In the genomic region with DNA sequence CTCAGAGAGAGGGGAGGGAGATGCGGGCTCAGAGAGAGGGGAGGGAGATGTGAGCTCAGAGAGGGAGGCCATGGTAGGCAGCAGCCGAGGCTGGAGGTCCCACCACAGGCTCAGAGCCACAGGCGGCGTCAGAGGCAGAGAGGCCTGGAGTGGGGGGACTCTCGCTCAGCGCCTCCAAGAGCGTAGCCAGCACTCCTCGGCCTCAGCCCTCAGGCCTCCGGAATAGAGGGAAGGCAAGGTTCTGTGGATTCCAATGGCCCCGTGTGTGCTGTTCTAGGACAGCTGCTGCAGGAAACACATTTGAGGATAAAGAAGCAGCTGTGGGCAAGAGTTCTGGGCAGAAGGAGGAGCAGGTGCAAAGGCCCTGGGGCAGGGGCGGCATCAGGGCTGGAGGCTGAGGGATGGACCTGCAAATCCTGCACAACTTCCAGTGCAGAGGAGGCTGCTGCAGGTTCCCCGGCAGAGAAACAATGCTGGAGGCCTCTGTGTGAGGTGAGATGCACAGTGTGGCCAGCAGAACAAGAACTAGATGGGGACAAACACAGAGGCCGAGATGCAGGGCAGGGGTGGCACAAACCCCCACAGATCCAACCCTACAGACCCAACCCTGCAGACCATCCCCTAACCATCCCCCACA, we compare ENCODE assay signal across 27 cellular contexts. TPM values are rescaled to one million over a fixed set of nuclear protein-coding genes. Genes with fewer than 3 reads are reported as not detected.
"Had no signal": no experiment of that assay in that cellular context is flagged by ENCODE, and none has a peak within 500 bp of the region (broad histone marks: within the 10 kb centered on the region; RNA-seq: fewer than 3 reads in every experiment).

No MANE protein-coding gene starts in this region.

- H3K27ac Mint-ChIP-seq: dendritic cell treated with granulocyte-macrophage colony-stimulating factor and Interleukin-4, amounts not matched to agents 40 ng/mL and 50 ng/mL, for 4 days; effector memory CD8-positive, alpha-beta T cell; immature natural killer cell; natural killer cell treated with Interleukin-12 subunit alpha and Interleukin-12 subunit beta and Interleukin-15 and Interleukin-18, amount 100 ng/mL, for 72 hours; neural progenitor cell; stimulated activated naive B cell treated with anti-CD40 and anti-IgM and Interleukin-4, amounts not matched to agents 10 μg/mL and 1 μg/mL and 100 μg/mL, for 72 hours had no signal

- H3K27ac ChIP-seq: epithelial cell of prostate, esophagus squamous epithelium, gastroesophageal sphincter, left ventricle myocardium inferior, neural progenitor cell, pancreas, prostate gland, right lobe of liver, testis, tibial nerve, upper lobe of right lung, vagina had no signal

- H3K9me3 ChIP-seq: esophagus squamous epithelium, gastroesophageal sphincter, left ventricle myocardium inferior, pancreas, prostate gland, right lobe of liver, testis, tibial nerve, upper lobe of right lung, vagina had no signal

- H3K9me3 Mint-ChIP-seq: dendritic cell treated with granulocyte-macrophage colony-stimulating factor and Interleukin-4, amounts not matched to agents 40 ng/mL and 50 ng/mL, for 4 days; effector memory CD8-positive, alpha-beta T cell; immature natural killer cell; natural killer cell treated with Interleukin-12 subunit alpha and Interleukin-12 subunit beta and Interleukin-15 and Interleukin-18, amount 100 ng/mL, for 72 hours; stimulated activated naive CD8-positive, alpha-beta T cell treated with anti-CD3 and anti-CD28 coated beads, Interleukin-15, amount 100 ng/mL, for 72 hours had no signal

- H3K4me3 ChIP-seq: esophagus squamous epithelium, gastroesophageal sphincter, left ventricle myocardium inferior, lung, neural progenitor cell, pancreas, prostate gland, right lobe of liver, testis, tibial nerve, upper lobe of right lung, vagina had no signal

- H3K4me1 ChIP-seq: esophagus squamous epithelium, gastroesophageal sphincter, left ventricle myocardium inferior, neural progenitor cell, pancreas, prostate gland, right lobe of liver, testis, tibial nerve, upper lobe of right lung had no signal

- H3K36me3 ChIP-seq: esophagus squamous epithelium, gastroesophageal sphincter, left ventricle myocardium inferior, neural progenitor cell, pancreas, prostate gland, right lobe of liver, tibial nerve, upper lobe of right lung, vagina had no signal

- H3K4me1 Mint-ChIP-seq: immature natural killer cell; stimulated activated naive CD8-positive, alpha-beta T cell treated with anti-CD3 and anti-CD28 coated beads, Interleukin-15, amount 100 ng/mL, for 72 hours had no signal

- ATAC-seq: effector memory CD8-positive, alpha-beta T cell; gastroesophageal sphincter; pancreas; right lobe of liver; stimulated activated naive B cell treated with anti-CD40 and anti-IgM and Interleukin-4, amounts not matched to agents 10 μg/mL and 1 μg/mL and 100 μg/mL, for 72 hours; stimulated activated naive CD8-positive, alpha-beta T cell treated with anti-CD3 and anti-CD28 coated beads, Interleukin-15, amount 100 ng/mL, for 72 hours; upper lobe of right lung had no signal

- H3K36me3 Mint-ChIP-seq: immature natural killer cell; natural killer cell treated with Interleukin-12 subunit alpha and Interleukin-12 subunit beta and Interleukin-15 and Interleukin-18, amount 100 ng/mL, for 72 hours; neural progenitor cell; stimulated activated naive B cell treated with anti-CD40 and anti-IgM and Interleukin-4, amounts not matched to agents 10 μg/mL and 1 μg/mL and 100 μg/mL, for 72 hours had no signal

- H3K27me3 ChIP-seq: right lobe of liver, testis had no signal

- H3K4me3 Mint-ChIP-seq: dendritic cell treated with granulocyte-macrophage colony-stimulating factor and Interleukin-4, amounts not matched to agents 40 ng/mL and 50 ng/mL, for 4 days; effector memory CD8-positive, alpha-beta T cell; immature natural killer cell; natural killer cell treated with Interleukin-12 subunit alpha and Interleukin-12 subunit beta and Interleukin-15 and Interleukin-18, amount 100 ng/mL, for 72 hours; neural progenitor cell; stimulated activated naive B cell treated with anti-CD40 and anti-IgM and Interleukin-4, amounts not matched to agents 10 μg/mL and 1 μg/mL and 100 μg/mL, for 72 hours; stimulated activated naive CD8-positive, alpha-beta T cell treated with anti-CD3 and anti-CD28 coated beads, Interleukin-15, amount 100 ng/mL, for 72 hours had no signal

- DNase-seq: effector memory CD8-positive, alpha-beta T cell; esophagus squamous epithelium; foreskin fibroblast; immature natural killer cell; left ventricle myocardium inferior; mesenchymal stem cell; midbrain; nucleus accumbens; right lobe of liver; stimulated activated CD4-positive, alpha-beta T cell treated with anti-CD3 and anti-CD28 coated beads, Interleukin-2, amount 100 ng/mL, for 24 hours; stimulated activated CD4-positive, alpha-beta T cell treated with anti-CD3 and anti-CD28 coated beads, Interleukin-4, amount 100 ng/mL, for 4 hours; stimulated activated naive B cell treated with anti-CD40 and anti-IgM and Interleukin-4, amounts not matched to agents 10 μg/mL and 1 μg/mL and 100 μg/mL, for 72 hours; testis had no signal

RNA-seq across cellular contexts. Expression of a gene that starts 59.1 kb away (rescaled TPM):
- total RNA-seq: esophagus squamous epithelium; left ventricle myocardium inferior; natural killer cell treated with Interleukin-12 subunit alpha and Interleukin-12 subunit beta and Interleukin-15 and Interleukin-18, amount 100 ng/mL, for 72 hours; right lobe of liver; subcutaneous adipose tissue had no signal
- polyA plus RNA-seq: immature natural killer cell, keratinocyte had no signal
